8 cellular contexts compared by ENCODE assay signal in genomic region chr9:67109859-67110258, GRCh38.
DNase-seq lines count a peak whose midpoint lies in the region; ATAC-seq and TF ChIP-seq lines count a peak whose summit lies in the region.
"Not testable (repeated sequence)": the region's sequence is repeated elsewhere in the genome, so short reads cannot be mapped to it uniquely, and the experiment has no call there.

No MANE protein-coding gene starts in this region.

- 18% methylated on average over 1 of the region's 1 CpG for WGBS in right lobe of liver (ENCODE audit: insufficient coverage, low coverage, low lambda C conversion rate, missing lambda C conversion rate)
- WGBS in lung, 2 donors, result 48 to 65% methylated on average over 1 of the region's 1 CpG

- not testable (repeated sequence) for H3K9me3 ChIP-seq in left lung; right lobe of liver; lower lobe of right lung; lung (ENCODE audit: control insufficient read depth in 2 of 2, insufficient read depth in 1 of 2, low read length in 1 of 2); upper lobe of right lung

- not testable (repeated sequence) for H3K27me3 ChIP-seq in left lung; right lobe of liver; lower lobe of right lung (ENCODE audit: low read depth); lung (ENCODE audit: control insufficient read depth, insufficient read depth); upper lobe of right lung

- not testable (repeated sequence) for H3K36me3 ChIP-seq in left lung; right lobe of liver; lower lobe of right lung; lung (ENCODE audit: control insufficient read depth in 2 of 2, insufficient read depth in 2 of 2, low read length in 2 of 2); upper lobe of right lung

- intact Hi-C loops in MCF 10A (cut with micrococcal nuclease); left lung (cut with DNase I); right lobe of liver (cut with DNase I); lower lobe of right lung (cut with DNase I); upper lobe of right lung (cut with DNase I): not testable (repeated sequence)

- H3K4me1 ChIP-seq in left lung; right lobe of liver; lower lobe of right lung; lung (ENCODE audit: control insufficient read depth in 2 of 2, insufficient read depth in 2 of 2, low read length in 2 of 2); upper lobe of right lung: not testable (repeated sequence)

- CTCF ChIA-PET in MCF 10A (lab: Yijun Ruan, JAX), result not testable (repeated sequence)

- POLR2A ChIA-PET in MCF 10A (lab: Yijun Ruan, JAX), result not testable (repeated sequence)

- not testable (repeated sequence) for BruUV-seq in MCF 10A (replicated peaks; lab: Mats Ljungman, UMichigan)

- TF ChIP-seq POLR2A in right lobe of liver (IDR thresholded peaks at IDR 0.05), result not testable (repeated sequence)

- peak overlapping the region; percentile 84 for H3K27ac Mint-ChIP-seq in activated naive CD4-positive, alpha-beta T cell treated with anti-CD3 and anti-CD28 coated beads, Interleukin-2, amount 50 U/mL, for 24 hours
- H3K27ac Mint-ChIP-seq in MCF 10A (ENCODE audit: low read depth, unreplicated experiment), result peak overlapping the region; percentile 6

- not testable (repeated sequence) for H3K27me3 Mint-ChIP-seq in activated naive CD4-positive, alpha-beta T cell treated with anti-CD3 and anti-CD28 coated beads, Interleukin-2, amount 50 U/mL, for 24 hours; MCF 10A (ENCODE audit: insufficient read depth, unreplicated experiment)

- TF ChIP-seq CTCF in MCF 10A (IDR thresholded peaks at IDR 0.05; ENCODE audit: unreplicated experiment); left lung (IDR thresholded peaks at IDR 0.05); right lobe of liver (IDR thresholded peaks at IDR 0.05); lower lobe of right lung (IDR thresholded peaks at IDR 0.05); lung (IDR thresholded peaks at IDR 0.05; ENCODE audit: control extremely low read depth, extremely low read depth); upper lobe of right lung (IDR thresholded peaks at IDR 0.05): not testable (repeated sequence)

- not testable (repeated sequence) for H3K36me3 Mint-ChIP-seq in activated naive CD4-positive, alpha-beta T cell treated with anti-CD3 and anti-CD28 coated beads, Interleukin-2, amount 50 U/mL, for 24 hours; MCF 10A (ENCODE audit: insufficient read depth, unreplicated experiment)

- ATAC-seq in left lobe of liver, result peak; percentile 24
- peak; percentile 63 for ATAC-seq in left lung
- ATAC-seq in right lobe of liver, result peak in 3 of 4 donors; percentile 45 to 77 (median 70)
- peak; percentile 41 to 45 for ATAC-seq in lower lobe of right lung
- peak; percentile 58 for ATAC-seq in lung (ENCODE audit: insufficient read depth, low FRiP score)
- ATAC-seq in upper lobe of right lung, result peak; percentile 46

- H3K4me3 Mint-ChIP-seq in activated naive CD4-positive, alpha-beta T cell treated with anti-CD3 and anti-CD28 coated beads, Interleukin-2, amount 50 U/mL, for 24 hours; MCF 10A (ENCODE audit: unreplicated experiment): not testable (repeated sequence)

- H3K4me1 Mint-ChIP-seq in activated naive CD4-positive, alpha-beta T cell treated with anti-CD3 and anti-CD28 coated beads, Interleukin-2, amount 50 U/mL, for 24 hours; MCF 10A (ENCODE audit: insufficient read depth, unreplicated experiment): not testable (repeated sequence)

- not testable (repeated sequence) for H3K4me3 ChIP-seq in left lung, right lobe of liver, lower lobe of right lung, lung, upper lobe of right lung

- DNase-seq in MCF 10A (ENCODE audit: unreplicated experiment); left lobe of liver (ENCODE audit: low spot score); left lung; right lobe of liver; lower lobe of right lung; lung (ENCODE audit: low spot score); upper lobe of right lung: not testable (repeated sequence)

- not testable (repeated sequence) for H3K27ac ChIP-seq in left lung; right lobe of liver; lower lobe of right lung; lung (ENCODE audit: low read depth in 1 of 2, low read length in 1 of 2); upper lobe of right lung

- not testable (repeated sequence) for H3K9me3 Mint-ChIP-seq in activated naive CD4-positive, alpha-beta T cell treated with anti-CD3 and anti-CD28 coated beads, Interleukin-2, amount 50 U/mL, for 24 hours; MCF 10A (ENCODE audit: unreplicated experiment)
